In genomic region chr21:41974752-41975053, GRCh38 we compare ENCODE assay signal across 15 cellular contexts. TPM values are rescaled to one million over a fixed set of nuclear protein-coding genes. Genes with fewer than 3 reads are reported as not detected.
DNase-seq lines count a peak whose midpoint lies in the region; ATAC-seq and TF ChIP-seq lines count a peak whose summit lies in the region.
"Had no signal": no experiment of that assay in that cellular context is flagged by ENCODE, and none has a peak within 500 bp of the region (broad histone marks: within the 10 kb centered on the region; RNA-seq: fewer than 3 reads in every experiment).

No MANE protein-coding gene starts in this region.

- H3K4me1 ChIP-seq in DOHH2 (ENCODE audit: control insufficient read depth, low read length) (peaks cover 15% of the 10 kb centered on the region), spleen (peaks cover 0 to 27% (median 16%) of the 10 kb centered on the region in 6 donors), prostate gland (replicated peaks) (no peaks in the 10 kb centered on the region)

- POLR2A ChIA-PET in activated naive CD8-positive, alpha-beta T cell treated with anti-CD3 and anti-CD28 coated beads, Interleukin-2, amount 10 ng/mL, durations not matched to agents 7 days and 5 days (lab: Charles Lee): no interaction called here

- TF ChIP-seq POLR2A in spleen (IDR thresholded peaks at IDR 0.05): no peak
- no peak for TF ChIP-seq POLR2A in prostate gland (IDR thresholded peaks at IDR 0.05)

- H3K4me3 ChIP-seq in DOHH2 (ENCODE audit: low read length): peak overlapping the region; percentile 10; the same call in 1 of the 2 replicates
- no peak overlapping the region for H3K4me3 ChIP-seq in coronary artery
- no peak overlapping the region for H3K4me3 ChIP-seq in spleen
- no peak overlapping the region for H3K4me3 ChIP-seq in prostate gland

- peak overlapping the region; percentile 76 for H3K27ac Mint-ChIP-seq in activated naive CD8-positive, alpha-beta T cell treated with anti-CD3 and anti-CD28 coated beads, Interleukin-2, amount 10 ng/mL, durations not matched to agents 7 days and 5 days
- no peak overlapping the region for H3K27ac Mint-ChIP-seq in activated naive CD8-positive, alpha-beta T cell treated with anti-CD3 and anti-CD28 coated beads, Interleukin-2, amount 50 U/mL, for 24 hours

- peaks cover 14% of the 10 kb centered on the region for H3K4me1 Mint-ChIP-seq in activated naive CD8-positive, alpha-beta T cell treated with anti-CD3 and anti-CD28 coated beads, Interleukin-2, amount 10 ng/mL, durations not matched to agents 7 days and 5 days
- peaks cover 12% of the 10 kb centered on the region for H3K4me1 Mint-ChIP-seq in activated naive CD8-positive, alpha-beta T cell treated with anti-CD3 and anti-CD28 coated beads, Interleukin-2, amount 50 U/mL, for 24 hours

- H3F3A ChIP-seq in DOHH2 (ENCODE audit: control insufficient read depth, insufficient read depth): no peaks in the 10 kb centered on the region

- peaks cover 8% of the 10 kb centered on the region for H3K36me3 Mint-ChIP-seq in activated naive CD8-positive, alpha-beta T cell treated with anti-CD3 and anti-CD28 coated beads, Interleukin-2, amount 10 ng/mL, durations not matched to agents 7 days and 5 days
- H3K36me3 Mint-ChIP-seq in activated naive CD8-positive, alpha-beta T cell treated with anti-CD3 and anti-CD28 coated beads, Interleukin-2, amount 50 U/mL, for 24 hours (ENCODE audit: low read depth): no peaks in the 10 kb centered on the region

- H3K36me3 ChIP-seq in DOHH2 (ENCODE audit: control insufficient read depth, low read length): no peaks in the 10 kb centered on the region
- H3K36me3 ChIP-seq in spleen: no peaks in the 10 kb centered on the region
- H3K36me3 ChIP-seq in prostate gland: no peaks in the 10 kb centered on the region

- WGBS in spleen, 5 donors: 82 to 98% (median 88%) methylated on average over 4 of the region's 4 CpGs
- WGBS in prostate gland: 91% methylated on average over 4 of the region's 4 CpGs

- no peak overlapping the region for H3K4me3 Mint-ChIP-seq in activated naive CD8-positive, alpha-beta T cell treated with anti-CD3 and anti-CD28 coated beads, Interleukin-2, amount 10 ng/mL, durations not matched to agents 7 days and 5 days
- H3K4me3 Mint-ChIP-seq in activated naive CD8-positive, alpha-beta T cell treated with anti-CD3 and anti-CD28 coated beads, Interleukin-2, amount 50 U/mL, for 24 hours: no peak overlapping the region

- no peaks in the 10 kb centered on the region for H3K27me3 ChIP-seq in DOHH2 (ENCODE audit: control insufficient read depth, low read length)
- no peaks in the 10 kb centered on the region for H3K27me3 ChIP-seq in spleen (replicated peaks in 1 of 7)
- no peaks in the 10 kb centered on the region for H3K27me3 ChIP-seq in prostate gland (replicated peaks; ENCODE audit: insufficient read depth)

- H4K20me1 ChIP-seq in DOHH2 (ENCODE audit: control insufficient read depth, insufficient read depth, low read depth, low read length): no peaks in the 10 kb centered on the region

- peaks cover 8% of the 10 kb centered on the region for H3K9me3 Mint-ChIP-seq in activated naive CD8-positive, alpha-beta T cell treated with anti-CD3 and anti-CD28 coated beads, Interleukin-2, amount 10 ng/mL, durations not matched to agents 7 days and 5 days
- H3K9me3 Mint-ChIP-seq in activated naive CD8-positive, alpha-beta T cell treated with anti-CD3 and anti-CD28 coated beads, Interleukin-2, amount 50 U/mL, for 24 hours: peaks cover 8% of the 10 kb centered on the region

- no peaks in the 10 kb centered on the region for H3K27me3 Mint-ChIP-seq in activated naive CD8-positive, alpha-beta T cell treated with anti-CD3 and anti-CD28 coated beads, Interleukin-2, amount 10 ng/mL, durations not matched to agents 7 days and 5 days
- H3K27me3 Mint-ChIP-seq in activated naive CD8-positive, alpha-beta T cell treated with anti-CD3 and anti-CD28 coated beads, Interleukin-2, amount 50 U/mL, for 24 hours: no peaks in the 10 kb centered on the region

- TF ChIP-seq CTCF in DOHH2 (IDR thresholded peaks at IDR 0.05; ENCODE audit: low read depth, low read length, poor library complexity, severe bottlenecking) (no peak), coronary artery (IDR thresholded peaks at IDR 0.05) (no peak), spleen (IDR thresholded peaks at IDR 0.05 in 8 of 11, conservative IDR thresholded peaks at IDR 0.05 in 3 of 11) (no peak), prostate gland (IDR thresholded peaks at IDR 0.05) (no peak)

- H3K9me3 ChIP-seq in DOHH2 (ENCODE audit: control insufficient read depth, insufficient read depth, low read length) (peaks cover 4% of the 10 kb centered on the region; the same call in 1 of the 2 replicates), spleen (peaks cover 0 to 11% (median 6%) of the 10 kb centered on the region in 8 donors), prostate gland (no peaks in the 10 kb centered on the region)

- peak overlapping the region; percentile 49 for H3K4me2 ChIP-seq in DOHH2 (ENCODE audit: low read length)

- DNase-seq in activated naive CD8-positive, alpha-beta T cell treated with anti-CD3 and anti-CD28 coated beads, Interleukin-2, amount 10 ng/mL, durations not matched to agents 7 days and 5 days: no peak
- DNase-seq in activated naive CD8-positive, alpha-beta T cell treated with anti-CD3 and anti-CD28 coated beads, Interleukin-2, amount 50 U/mL, for 24 hours: no peak
- DNase-seq in coronary artery (ENCODE audit: low spot score) (peak; percentile 61), spleen (peak; percentile 48), prostate gland (ENCODE audit: low spot score) (no peak)
- DNase-seq: ACHN, HCEC 1CT, Kasumi-1, NCI-H1417, NCI-H1930, NCI-H510A treated with DMSO at 0.1 percent for 48 hours, SIG-M5 had no signal

- intact Hi-C loops in spleen (cut with DNase I; ENCODE audit: low total_unique reads): no loop called here
- intact Hi-C loops in prostate gland (cut with DNase I): no loop called here

- no peaks in the 10 kb centered on the region for H3K9me2 ChIP-seq in DOHH2 (replicated peaks; ENCODE audit: control insufficient read depth, low read length)

- H3K79me2 ChIP-seq in DOHH2 (ENCODE audit: control insufficient read depth, low read length): no peaks in the 10 kb centered on the region

- no peak overlapping the region for H3K27ac ChIP-seq in DOHH2 (ENCODE audit: low read depth, low read length)
- H3K27ac ChIP-seq in coronary artery: no peak overlapping the region
- peak overlapping the region in 2 of 8 donors; percentile 55 to 57 for H3K27ac ChIP-seq in spleen
- H3K27ac ChIP-seq in prostate gland: no peak overlapping the region

- no peak for ATAC-seq in activated naive CD8-positive, alpha-beta T cell treated with anti-CD3 and anti-CD28 coated beads, Interleukin-2, amount 10 ng/mL, durations not matched to agents 7 days and 5 days (ENCODE audit: low read depth)
- no peak for ATAC-seq in activated naive CD8-positive, alpha-beta T cell treated with anti-CD3 and anti-CD28 coated beads, Interleukin-2, amount 50 U/mL, for 24 hours
- no peak for ATAC-seq in HG02885 (IDR thresholded peaks at IDR 0.05; ENCODE audit: poor library complexity, unreplicated experiment)
- ATAC-seq in GM18517 (IDR thresholded peaks at IDR 0.05; ENCODE audit: unreplicated experiment): no peak

RNA-seq across cellular contexts. Expression of gene C2CD2, which starts 20.9 kb away (rescaled TPM):
- total RNA-seq in activated naive CD8-positive, alpha-beta T cell treated with anti-CD3 and anti-CD28 coated beads, Interleukin-2, amount 10 ng/mL, durations not matched to agents 7 days and 5 days: 10 to 100 TPM in 1 of 2 experiments, 1 to 10 TPM in 1; 9.4 to 11.9 TPM
- total RNA-seq in spleen (100 to 1,000 TPM in 4 of 7 donors, 10 to 100 TPM in 3; 74.0 to 163 (median 105) TPM), prostate gland (10 to 100 TPM; 27.3 to 30.5 TPM)
- 10 to 100 TPM; 12.9 to 30.3 (median 18.0) TPM for polyA plus RNA-seq in spleen

RNA-seq across cellular contexts. Expression of gene ZBTB21, which starts 35.5 kb away (rescaled TPM):
- total RNA-seq in activated naive CD8-positive, alpha-beta T cell treated with anti-CD3 and anti-CD28 coated beads, Interleukin-2, amount 10 ng/mL, durations not matched to agents 7 days and 5 days: 10 to 100 TPM; 20.3 to 27.2 TPM
- total RNA-seq in spleen (10 to 100 TPM; 10.6 to 21.7 (median 16.2) TPM), prostate gland (10 to 100 TPM; 12.3 to 13.6 TPM)
- polyA plus RNA-seq in spleen: 1 to 10 TPM; 1.9 to 3.0 (median 1.9) TPM

Comparison
In these comparisons a context has a peak if more than half of its experiments do, and no peak if none do; other contexts are left out.
1. DNase-seq: peak in coronary artery (single experiment) and spleen (single experiment); none in activated naive CD8-positive, alpha-beta T cell treated with anti-CD3 and anti-CD28 coated beads, Interleukin-2, amount 10 ng/mL, durations not matched to agents 7 days and 5 days (single experiment), activated naive CD8-positive, alpha-beta T cell treated with anti-CD3 and anti-CD28 coated beads, Interleukin-2, amount 50 U/mL, for 24 hours (single experiment) and prostate gland (single experiment).